Comparison of ENCODE assay signal across 22 cellular contexts in the genomic region with DNA sequence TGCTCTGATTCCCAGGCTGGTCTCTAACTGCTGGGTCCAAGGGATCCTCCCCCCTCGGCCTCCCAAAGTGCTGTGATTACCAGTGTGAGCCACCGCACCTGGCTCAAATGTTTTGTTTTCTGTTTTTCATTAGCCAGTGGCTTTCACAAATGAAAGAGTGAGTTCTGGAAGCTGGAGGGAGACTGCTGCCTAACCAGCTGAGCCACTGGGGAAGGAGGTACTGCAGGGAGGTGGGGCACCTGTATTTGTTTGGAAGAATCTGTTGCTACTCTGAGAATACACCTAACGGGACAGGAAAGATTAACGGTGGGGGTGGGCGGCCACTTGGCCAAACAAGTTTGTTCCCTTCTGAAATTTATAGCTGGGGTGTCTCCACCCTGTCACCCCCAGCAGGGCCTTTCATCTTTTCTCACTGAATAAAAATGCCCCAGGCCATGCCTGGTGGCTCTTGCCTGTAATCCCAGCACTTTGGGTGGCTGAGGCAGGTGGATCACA. TPM values are rescaled to one million over a fixed set of nuclear protein-coding genes. Genes with fewer than 3 reads are reported as not detected.
DNase-seq lines count a peak whose midpoint lies in the region; TF ChIP-seq lines count a peak whose summit lies in the region.
"Had no signal": no experiment of that assay in that cellular context is flagged by ENCODE, and none has a peak within 500 bp of the region (broad histone marks: within the 10 kb centered on the region; RNA-seq: fewer than 3 reads in every experiment).

No MANE protein-coding gene starts in this region.

- no peak for TF ChIP-seq CTCF in Caco-2 (IDR thresholded peaks at IDR 0.05; ENCODE audit: insufficient read depth in 1 of 2, low read depth in 1 of 2, low read length in 1 of 2, severe bottlenecking in 1 of 2, unreplicated experiment in 1 of 2)
- TF ChIP-seq CTCF in GM13976 (IDR thresholded peaks at IDR 0.05; ENCODE audit: borderline replicate concordance, control extremely low read depth, extremely low read depth, insufficient read depth, missing control alignments) = no peak
- no peak for TF ChIP-seq CTCF in VCaP (conservative IDR thresholded peaks at IDR 0.05)
- TF ChIP-seq CTCF in WERI-Rb-1 (IDR thresholded peaks at IDR 0.05; ENCODE audit: low read depth, low read length) = no peak

- H3K27me3 Mint-ChIP-seq in Caco-2 (ENCODE audit: insufficient read depth, unreplicated experiment) = no peaks in the 10 kb centered on the region

- CTCF ChIA-PET in Caco-2 (lab: Charles Lee) = interaction anchor here (0.6 to 0.9 kb wide), 2 partner anchors 44 to 68 kb away, joined by 3 to 4 read pairs; no protein-coding TSS in a partner anchor

- 0 out of 2 replicates have a peak, but pooled peaks cover 11% of the 10 kb centered on the region for H3K4me1 ChIP-seq in Caco-2

- H3K9me3 ChIP-seq in Caco-2 (no peaks in the 10 kb centered on the region), WERI-Rb-1 (ENCODE audit: severe bottlenecking) (no peaks in the 10 kb centered on the region)
- H3K9me3 ChIP-seq: BLaER1, SJSA1 had no signal

- peak; percentile 47 to 59 for DNase-seq in Caco-2
- peak; percentile 1 for DNase-seq in GM13976 (ENCODE audit: low spot score)
- peak; percentile 13 for DNase-seq in renal cortical epithelial cell (ENCODE audit: low read depth)
- DNase-seq in SKM-1 treated with dmso at 0.1 percent for 144 hours (lab: John Stamatoyannopoulos, UW; ENCODE audit: unreplicated experiment) = no peak
- DNase-seq in RPMI8226 = no peak
- no peak for DNase-seq in WERI-Rb-1
- DNase-seq: CD4-positive, CD25-positive, alpha-beta regulatory T cell; GDM1; Karpas-422; NCI-H1092 treated with DMSO at 0.1 percent for 48 hours; NCI-H1436; NCI-H187; NCI-H2081 treated with DMSO at 0.1 percent for 48 hours; NCI-H446; NCI-H524 treated with DMSO at 0.1 percent for 48 hours; NCI-H82; NK-92 treated with Interleukin-12 subunit alpha and Interleukin-12 subunit beta, amount 100 ng/mL, for 24 hours; PC-3 had no signal

- no peaks in the 10 kb centered on the region for H3K27me3 ChIP-seq in Caco-2 (replicated peaks; ENCODE audit: control insufficient read depth, insufficient read depth, low read length)
- H3K27me3 ChIP-seq in WERI-Rb-1 (ENCODE audit: insufficient read depth, low read depth, severe bottlenecking) = no peaks in the 10 kb centered on the region
- H3K27me3 ChIP-seq: BLaER1 had no signal

- intact Hi-C loops in Caco-2 (cut with micrococcal nuclease; ENCODE audit: unreplicated experiment) = no loop called here

- no peaks in the 10 kb centered on the region for H3K36me3 ChIP-seq in Caco-2 (ENCODE audit: control insufficient read depth, insufficient read depth, low read length)
- H3K36me3 ChIP-seq in WERI-Rb-1 = peaks cover 3% of the 10 kb centered on the region; the same call in 1 of the 2 replicates
- H3K36me3 ChIP-seq: BLaER1, SJSA1 had no signal

- peaks cover 2% of the 10 kb centered on the region for H3K36me3 Mint-ChIP-seq in Caco-2 (ENCODE audit: insufficient read depth, unreplicated experiment)
- H3K36me3 Mint-ChIP-seq: CD4-positive, CD25-positive, alpha-beta regulatory T cell had no signal

- H3K27ac Mint-ChIP-seq in Caco-2 (ENCODE audit: unreplicated experiment) = no peak overlapping the region
- H3K27ac Mint-ChIP-seq: CD4-positive, CD25-positive, alpha-beta regulatory T cell had no signal

- H3K4me3 ChIP-seq in Caco-2 (ENCODE audit: low read depth, low read length) (no peak overlapping the region), WERI-Rb-1 (ENCODE audit: low read depth, low read length) (no peak overlapping the region)
- H3K4me3 ChIP-seq: BLaER1, GM12878, SJSA1 had no signal

- in situ Hi-C loops in GM13976 (cut with MboI; ENCODE audit: low sequenced_read_pairs, unreplicated experiment) = no loop called here

- POLR2A ChIA-PET in Caco-2 (lab: Charles Lee) = interaction anchor here (0.7 to 1.6 kb wide), 2 partner anchors 48 to 68 kb away, joined by 3 to 4 read pairs; a partner anchor contains a TSS

- BruUV-seq in Caco-2 (replicated peaks; lab: Mats Ljungman, UMichigan) = no TSS peak

- H3K4me3 Mint-ChIP-seq in Caco-2 (ENCODE audit: unreplicated experiment) = no peak overlapping the region
- H3K4me3 Mint-ChIP-seq: CD4-positive, CD25-positive, alpha-beta regulatory T cell had no signal

- peak overlapping the region; percentile 30; the same call in 1 of the 2 replicates for H3K27ac ChIP-seq in VCaP
- H3K27ac ChIP-seq in WERI-Rb-1 = no peak overlapping the region
- H3K27ac ChIP-seq: BLaER1, SJSA1 had no signal

- H3K9me3 Mint-ChIP-seq in Caco-2 (ENCODE audit: unreplicated experiment) = no peaks in the 10 kb centered on the region
- H3K9me3 Mint-ChIP-seq: CD4-positive, CD25-positive, alpha-beta regulatory T cell had no signal

- H3K4me1 Mint-ChIP-seq in Caco-2 (ENCODE audit: low read depth, unreplicated experiment) = peaks cover 10% of the 10 kb centered on the region

RNA-seq across cellular contexts. Expression of a gene that starts 4.7 kb away (rescaled TPM):
- 8.5 and 9.0 TPM in 2 replicates for total RNA-seq in Caco-2 (2022)
- 0.35 and 2.9 TPM in 2 replicates for total RNA-seq in renal cortical epithelial cell

Comparison
In these comparisons a context has a peak if more than half of its experiments do, and no peak if none do; other contexts are left out.
1. DNase-seq: peak in Caco-2 (2 of 2), GM13976 (single experiment) and renal cortical epithelial cell (single experiment); none in SKM-1 treated with dmso at 0.1 percent for 144 hours (single experiment), RPMI8226 (single experiment) and WERI-Rb-1 (single experiment).